Comparison of ENCODE assay signal across 10 cellular contexts in the genomic region with DNA sequence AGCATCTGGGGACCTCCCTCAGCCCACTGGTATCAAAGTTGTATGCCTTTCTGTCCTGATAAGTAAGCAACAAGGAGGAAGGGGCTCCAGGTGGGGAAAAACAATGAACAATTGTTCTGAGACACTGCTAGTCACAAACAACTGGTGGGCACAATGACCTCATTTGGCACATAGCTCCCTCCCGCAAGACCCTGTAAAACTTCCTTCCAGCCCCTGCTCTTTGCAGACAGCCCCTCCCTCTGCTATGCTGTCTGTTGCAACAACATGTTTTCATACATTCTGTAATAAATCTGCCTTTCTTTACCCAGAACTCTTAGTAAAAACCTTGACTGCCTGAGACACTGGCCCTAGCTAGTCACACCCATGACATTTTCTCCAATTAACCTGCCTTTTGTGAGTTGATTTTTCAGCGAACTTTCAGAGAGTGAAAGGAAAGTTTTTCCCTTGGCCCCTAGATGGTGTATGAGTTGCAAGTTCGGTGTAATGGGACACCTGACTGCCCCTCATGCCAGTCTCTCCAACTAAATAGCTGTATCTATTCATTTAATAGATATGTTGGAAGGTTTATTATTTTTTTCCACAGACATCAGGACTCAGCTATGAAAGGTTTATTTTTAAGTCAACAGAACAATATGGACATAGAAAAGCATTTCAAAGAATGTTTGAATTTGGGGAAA.
DNase-seq lines count a peak whose midpoint lies in the region; ATAC-seq and TF ChIP-seq lines count a peak whose summit lies in the region.
"Had no signal": no experiment of that assay in that cellular context is flagged by ENCODE, and none has a peak within 500 bp of the region (broad histone marks: within the 10 kb centered on the region; RNA-seq: fewer than 3 reads in every experiment).

No MANE protein-coding gene starts in this region.

- peaks cover 4% of the 10 kb centered on the region for H3K79me1 ChIP-seq in mesenchymal stem cell (replicated peaks; ENCODE audit: low read length, poor library complexity, severe bottlenecking)

- POLR2A ChIA-PET in activated CD4-positive, alpha-beta T cell treated with anti-CD3 and anti-CD28 coated beads, Interleukin-2, amount 10 ng/mL, durations not matched to agents 7 days and 5 days (lab: Charles Lee): no interaction called here

- no peak overlapping the region for H3K27ac ChIP-seq in mesenchymal stem cell (ENCODE audit: low read length, poor library complexity, severe bottlenecking)
- H3K27ac ChIP-seq: SJSA1 had no signal

- H2AK5ac ChIP-seq in mesenchymal stem cell (ENCODE audit: low read length, severe bottlenecking): no peak overlapping the region

- no peak overlapping the region for H3K14ac ChIP-seq in mesenchymal stem cell (ENCODE audit: low read length in 2 of 2)

- no peaks in the 10 kb centered on the region for H3K27me3 ChIP-seq in mesenchymal stem cell (ENCODE audit: control insufficient read depth in 1 of 2, insufficient read depth in 1 of 2, low read length in 2 of 2)
- H3K27me3 ChIP-seq: SJSA1 had no signal

- H3K4me3 ChIP-seq in Jurkat, Clone E6-1 (ENCODE audit: low read length): no peak overlapping the region
- no peak overlapping the region for H3K4me3 ChIP-seq in cardiac fibroblast (replicated peaks in 1 of 2; ENCODE audit: low read depth in 2 of 2, low read length in 2 of 2)
- no peak overlapping the region for H3K4me3 ChIP-seq in mesenchymal stem cell (ENCODE audit: insufficient read depth in 1 of 2, low read depth in 1 of 2, low read length in 2 of 2)
- H3K4me3 ChIP-seq: SJSA1 had no signal

- no peak overlapping the region for H3K18ac ChIP-seq in mesenchymal stem cell (ENCODE audit: low read depth in 1 of 2, low read length in 2 of 2)

- DNase-seq in COR-L47 (lab: John Stamatoyannopoulos, UW): peak; percentile 0
- DNase-seq in Jurkat, Clone E6-1 (ENCODE audit: low read depth, low spot score): peak; percentile 5
- peak; percentile 8 to 16 for DNase-seq in cardiac fibroblast (ENCODE audit: low read depth in 2 of 2)
- DNase-seq in mesenchymal stem cell: peak; percentile 7
- DNase-seq in C1 segment of cervical spinal cord (lab: John Stamatoyannopoulos, UW): no peak
- no peak for DNase-seq in activated CD4-positive, alpha-beta T cell treated with anti-CD3 and anti-CD28 coated beads, Interleukin-2, amount 10 ng/mL, durations not matched to agents 7 days and 5 days
- DNase-seq in SHP77 (lab: John Stamatoyannopoulos, UW): no peak

- no peak for ATAC-seq in HG02759 (IDR thresholded peaks at IDR 0.05; ENCODE audit: unreplicated experiment)

- WGBS in mesenchymal stem cell: 88% methylated on average over 1 of the region's 3 CpGs

- no peak overlapping the region for H3K4me3 Mint-ChIP-seq in activated CD4-positive, alpha-beta T cell treated with anti-CD3 and anti-CD28 coated beads, Interleukin-2, amount 10 ng/mL, durations not matched to agents 7 days and 5 days
- H3K4me3 Mint-ChIP-seq: central memory CD8-positive, alpha-beta T cell had no signal

- H2BK5ac ChIP-seq in mesenchymal stem cell (ENCODE audit: low read depth, low read length, poor library complexity, severe bottlenecking): no peak overlapping the region

- H3K4me1 ChIP-seq in mesenchymal stem cell (ENCODE audit: control insufficient read depth, insufficient read depth, low read depth, low read length): peaks cover 2% of the 10 kb centered on the region
- H3K4me1 ChIP-seq: SJSA1 had no signal

- H3K4me2 ChIP-seq in mesenchymal stem cell (ENCODE audit: low read length, poor library complexity, severe bottlenecking): no peak overlapping the region

- no peaks in the 10 kb centered on the region for H3K27me3 Mint-ChIP-seq in activated CD4-positive, alpha-beta T cell treated with anti-CD3 and anti-CD28 coated beads, Interleukin-2, amount 10 ng/mL, durations not matched to agents 7 days and 5 days
- H3K27me3 Mint-ChIP-seq: central memory CD8-positive, alpha-beta T cell had no signal

- CTCF ChIA-PET in activated CD4-positive, alpha-beta T cell treated with anti-CD3 and anti-CD28 coated beads, Interleukin-2, amount 10 ng/mL, durations not matched to agents 7 days and 5 days (lab: Charles Lee): interaction anchor here (1.9 kb wide), 1 partner anchor 86 kb away, joined by 5 read pairs; no protein-coding TSS in a partner anchor

- H3K4ac ChIP-seq in mesenchymal stem cell (ENCODE audit: low read depth in 1 of 2, low read length in 2 of 2): no peak overlapping the region

- H3K4me1 Mint-ChIP-seq in activated CD4-positive, alpha-beta T cell treated with anti-CD3 and anti-CD28 coated beads, Interleukin-2, amount 10 ng/mL, durations not matched to agents 7 days and 5 days: peaks cover 9% of the 10 kb centered on the region
- H3K4me1 Mint-ChIP-seq: central memory CD8-positive, alpha-beta T cell had no signal

- H3K23ac ChIP-seq in mesenchymal stem cell (ENCODE audit: low read length in 2 of 2): no peak overlapping the region

- no peak overlapping the region for H3K27ac Mint-ChIP-seq in activated CD4-positive, alpha-beta T cell treated with anti-CD3 and anti-CD28 coated beads, Interleukin-2, amount 10 ng/mL, durations not matched to agents 7 days and 5 days

- H2BK12ac ChIP-seq in mesenchymal stem cell (ENCODE audit: low read length in 2 of 2): no peak overlapping the region

- peaks cover 15 to 53% of the 10 kb centered on the region in 2 experiments for H3K36me3 ChIP-seq in mesenchymal stem cell (ENCODE audit: control insufficient read depth in 1 of 2, insufficient read depth in 2 of 2, low read depth in 1 of 2, low read length in 2 of 2)

- peaks cover 45% of the 10 kb centered on the region for H3K36me3 Mint-ChIP-seq in activated CD4-positive, alpha-beta T cell treated with anti-CD3 and anti-CD28 coated beads, Interleukin-2, amount 10 ng/mL, durations not matched to agents 7 days and 5 days (ENCODE audit: low read depth)

- H3K9ac ChIP-seq in mesenchymal stem cell (ENCODE audit: low read length): no peak overlapping the region

- H3K9me3 Mint-ChIP-seq in activated CD4-positive, alpha-beta T cell treated with anti-CD3 and anti-CD28 coated beads, Interleukin-2, amount 10 ng/mL, durations not matched to agents 7 days and 5 days: no peaks in the 10 kb centered on the region
- H3K9me3 Mint-ChIP-seq: central memory CD8-positive, alpha-beta T cell had no signal

- peak; percentile 13 for TF ChIP-seq CTCF in cardiac fibroblast (IDR thresholded peaks at IDR 0.05; ENCODE audit: low read depth, low read length)

- H2BK15ac ChIP-seq in mesenchymal stem cell (ENCODE audit: low read depth, poor library complexity, severe bottlenecking): no peak overlapping the region

- H2AFZ ChIP-seq in mesenchymal stem cell (ENCODE audit: low read depth, low read length): no peak overlapping the region

- no peak overlapping the region for H4K8ac ChIP-seq in mesenchymal stem cell (ENCODE audit: low read length)

- H2BK120ac ChIP-seq in mesenchymal stem cell (ENCODE audit: low read depth, low read length): no peak overlapping the region

- no peak overlapping the region for H4K91ac ChIP-seq in mesenchymal stem cell (ENCODE audit: low read length)

- H3K9me3 ChIP-seq in mesenchymal stem cell (ENCODE audit: control insufficient read depth, low read length): no peaks in the 10 kb centered on the region
- H3K9me3 ChIP-seq: SJSA1 had no signal

Comparison
In these comparisons a context has a peak if more than half of its experiments do, and no peak if none do; other contexts are left out.
1. DNase-seq: peak in COR-L47 (single experiment), Jurkat, Clone E6-1 (single experiment), cardiac fibroblast (2 of 2) and mesenchymal stem cell (single experiment); none in C1 segment of cervical spinal cord (0 of 14), activated CD4-positive, alpha-beta T cell treated with anti-CD3 and anti-CD28 coated beads, Interleukin-2, amount 10 ng/mL, durations not matched to agents 7 days and 5 days (single experiment) and SHP77 (0 of 2).